ENCODE assay signal across 8 cellular contexts in the genomic region with DNA sequence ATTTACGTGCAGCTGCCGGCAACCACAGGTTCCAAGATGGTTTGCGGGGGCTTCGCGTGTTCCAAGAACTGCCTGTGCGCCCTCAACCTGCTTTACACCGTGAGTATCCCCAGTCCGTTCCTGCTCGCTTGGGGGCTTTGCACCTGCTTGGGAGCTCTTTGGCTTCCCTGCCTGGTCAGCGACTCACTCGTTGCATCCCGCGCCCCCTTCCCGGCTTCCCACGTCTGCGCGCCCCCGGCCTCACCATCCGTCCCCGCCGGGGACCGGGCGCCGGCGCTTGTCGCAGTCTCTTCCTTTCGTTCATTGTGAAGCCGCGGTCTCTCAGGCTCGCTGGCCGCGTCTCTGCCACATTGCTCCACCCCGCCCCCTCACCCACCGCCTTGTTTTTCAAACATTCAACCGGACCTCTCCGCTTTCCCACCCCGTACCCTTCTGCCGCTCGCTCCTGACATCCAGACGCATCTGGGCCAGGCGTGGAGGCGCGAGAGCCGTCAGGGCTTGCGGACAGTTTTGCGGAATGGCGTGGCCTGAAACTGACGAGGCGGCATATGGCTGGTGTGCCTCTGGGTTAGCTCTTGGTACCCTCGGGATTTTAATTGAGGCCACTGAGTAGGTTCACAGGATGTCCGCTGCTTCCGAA. TPM values are rescaled to one million over a fixed set of nuclear protein-coding genes. Genes with fewer than 3 reads are reported as not detected.
DNase-seq lines count a peak whose midpoint lies in the region; ATAC-seq, FAIRE-seq and TF ChIP-seq lines count a peak whose summit lies in the region.

No MANE protein-coding gene starts in this region.

- no peak for FAIRE-seq in D721Med (lab: Jason Lieb, UNC)

- H3K4me2 ChIP-seq in fibroblast of lung (ENCODE audit: extremely low read depth, insufficient read depth, low read length): peak overlapping the region; percentile 90

- intact Hi-C loops in CD4-positive, alpha-beta T cell (cut with DNase I, micrococcal nuclease): no loop called here
- intact Hi-C loops in activated CD8-positive, alpha-beta T cell treated with anti-CD3 and anti-CD28 coated beads for 36 hours (cut with micrococcal nuclease): no loop called here

- H3K9ac ChIP-seq in fibroblast of lung (ENCODE audit: insufficient read depth, low read length): peak overlapping the region; percentile 37

- no peaks in the 10 kb centered on the region for H4K20me1 ChIP-seq in fibroblast of lung (ENCODE audit: control insufficient read depth, extremely low read depth, insufficient read depth, low read length)

- H3K9me3 ChIP-seq in CD4-positive, alpha-beta T cell (ENCODE audit: control insufficient read depth, low read length): no peaks in the 10 kb centered on the region
- no peaks in the 10 kb centered on the region for H3K9me3 ChIP-seq in fibroblast of lung (ENCODE audit: control insufficient read depth, insufficient read depth, low read depth, low read length)

- H3K4me3 ChIP-seq in fibroblast of lung (replicated peaks in 1 of 4; ENCODE audit: control extremely low read depth in 1 of 4, insufficient read depth in 1 of 4, low read depth in 3 of 4, low read length in 4 of 4): peak overlapping the region; percentile 67 to 80 (median 78)

- no peaks in the 10 kb centered on the region for H3K36me3 ChIP-seq in fibroblast of lung (ENCODE audit: control insufficient read depth, insufficient read depth, low read length)

- H3K27me3 Mint-ChIP-seq in CD4-positive, alpha-beta T cell: peaks cover 45% of the 10 kb centered on the region
- peaks cover 31% of the 10 kb centered on the region for H3K27me3 Mint-ChIP-seq in activated CD8-positive, alpha-beta T cell treated with anti-CD3 and anti-CD28 coated beads for 36 hours
- peaks cover 14 to 31% of the 10 kb centered on the region in 2 donors for H3K27me3 Mint-ChIP-seq in natural killer cell treated with Interleukin-12 subunit alpha and Interleukin-12 subunit beta and Interleukin-15 and Interleukin-18, amount 100 ng/mL, for 72 hours

- no peak overlapping the region for H3K27ac Mint-ChIP-seq in CD4-positive, alpha-beta T cell
- H3K27ac Mint-ChIP-seq in activated CD8-positive, alpha-beta T cell treated with anti-CD3 and anti-CD28 coated beads for 36 hours: peak overlapping the region; percentile 44
- no peak overlapping the region for H3K27ac Mint-ChIP-seq in natural killer cell treated with Interleukin-12 subunit alpha and Interleukin-12 subunit beta and Interleukin-15 and Interleukin-18, amount 100 ng/mL, for 72 hours

- peak; percentile 11 for ATAC-seq in CD4-positive, alpha-beta T cell (ENCODE audit: poor library complexity)
- peak; percentile 16 for ATAC-seq in GM19438 (IDR thresholded peaks at IDR 0.05; ENCODE audit: low read depth, unreplicated experiment)
- peak; percentile 40 for ATAC-seq in activated CD8-positive, alpha-beta T cell treated with anti-CD3 and anti-CD28 coated beads for 36 hours
- peak; percentile 50 to 52 for ATAC-seq in natural killer cell treated with Interleukin-12 subunit alpha and Interleukin-12 subunit beta and Interleukin-15 and Interleukin-18, amount 100 ng/mL, for 72 hours

- peaks cover 36% of the 10 kb centered on the region for H3K27me3 ChIP-seq in CD4-positive, alpha-beta T cell (ENCODE audit: control insufficient read depth, insufficient read depth, low read length)
- H3K27me3 ChIP-seq in fibroblast of lung (ENCODE audit: control insufficient read depth, insufficient read depth, low read length): no peaks in the 10 kb centered on the region

- H3K9me3 Mint-ChIP-seq in CD4-positive, alpha-beta T cell: no peaks in the 10 kb centered on the region
- H3K9me3 Mint-ChIP-seq in activated CD8-positive, alpha-beta T cell treated with anti-CD3 and anti-CD28 coated beads for 36 hours: no peaks in the 10 kb centered on the region
- H3K9me3 Mint-ChIP-seq in natural killer cell treated with Interleukin-12 subunit alpha and Interleukin-12 subunit beta and Interleukin-15 and Interleukin-18, amount 100 ng/mL, for 72 hours: no peaks in the 10 kb centered on the region

- TF ChIP-seq CTCF in CD4-positive, alpha-beta T cell (IDR thresholded peaks at IDR 0.05): no peak
- no peak for TF ChIP-seq CTCF in activated CD8-positive, alpha-beta T cell treated with anti-CD3 and anti-CD28 coated beads for 36 hours (IDR thresholded peaks at IDR 0.05)
- TF ChIP-seq CTCF in fibroblast of lung (conservative IDR thresholded peaks at IDR 0.05 in 1 of 2, IDR thresholded peaks at IDR 0.05 in 1 of 2; ENCODE audit: low read depth in 1 of 2, low read length in 2 of 2) (no peak), D721Med (IDR thresholded peaks at IDR 0.05; ENCODE audit: insufficient read depth, missing control alignments) (no peak)

- peaks cover 11% of the 10 kb centered on the region for H3K4me1 Mint-ChIP-seq in CD4-positive, alpha-beta T cell (ENCODE audit: low read depth)
- peaks cover 12% of the 10 kb centered on the region for H3K4me1 Mint-ChIP-seq in activated CD8-positive, alpha-beta T cell treated with anti-CD3 and anti-CD28 coated beads for 36 hours (ENCODE audit: low read depth)
- H3K4me1 Mint-ChIP-seq in natural killer cell treated with Interleukin-12 subunit alpha and Interleukin-12 subunit beta and Interleukin-15 and Interleukin-18, amount 100 ng/mL, for 72 hours (ENCODE audit: low read depth in 2 of 2): peaks cover 14 to 16% of the 10 kb centered on the region in 2 donors

- POLR2A ChIA-PET in CD4-positive, alpha-beta T cell (lab: Charles Lee): no interaction called here
- POLR2A ChIA-PET in activated CD8-positive, alpha-beta T cell treated with anti-CD3 and anti-CD28 coated beads for 36 hours (lab: Charles Lee): no interaction called here

- H2AFZ ChIP-seq in fibroblast of lung (ENCODE audit: low read length): peak overlapping the region; percentile 88

- H3K36me3 Mint-ChIP-seq in CD4-positive, alpha-beta T cell (ENCODE audit: low read depth): no peaks in the 10 kb centered on the region
- H3K36me3 Mint-ChIP-seq in activated CD8-positive, alpha-beta T cell treated with anti-CD3 and anti-CD28 coated beads for 36 hours (ENCODE audit: low read depth): no peaks in the 10 kb centered on the region
- H3K36me3 Mint-ChIP-seq in natural killer cell treated with Interleukin-12 subunit alpha and Interleukin-12 subunit beta and Interleukin-15 and Interleukin-18, amount 100 ng/mL, for 72 hours: no peaks in the 10 kb centered on the region

- DNase-seq in CD4-positive, alpha-beta T cell: no peak
- peak; percentile 63 for DNase-seq in M059J (ENCODE audit: low read depth)
- DNase-seq in activated CD8-positive, alpha-beta T cell treated with anti-CD3 and anti-CD28 coated beads for 36 hours: peak; percentile 44
- DNase-seq in fibroblast of lung (ENCODE audit: low read depth in 2 of 2): peak; percentile 8 to 53
- no peak for DNase-seq in natural killer cell treated with Interleukin-12 subunit alpha and Interleukin-12 subunit beta and Interleukin-15 and Interleukin-18, amount 100 ng/mL, for 72 hours (ENCODE audit: low spot score)
- DNase-seq in D721Med (ENCODE audit: insufficient read length, low spot score): no peak
- no peak for DNase-seq in T-helper 9 cell

- no peaks in the 10 kb centered on the region for H3K79me2 ChIP-seq in fibroblast of lung (ENCODE audit: control insufficient read depth, insufficient read depth, low read length)

- CTCF ChIA-PET in CD4-positive, alpha-beta T cell (lab: Charles Lee): no interaction called here
- CTCF ChIA-PET in activated CD8-positive, alpha-beta T cell treated with anti-CD3 and anti-CD28 coated beads for 36 hours (lab: Charles Lee): no interaction called here

- H3K4me3 Mint-ChIP-seq in CD4-positive, alpha-beta T cell: peak overlapping the region; percentile 88
- H3K4me3 Mint-ChIP-seq in activated CD8-positive, alpha-beta T cell treated with anti-CD3 and anti-CD28 coated beads for 36 hours: peak overlapping the region; percentile 67
- peak overlapping the region; percentile 84 for H3K4me3 Mint-ChIP-seq in natural killer cell treated with Interleukin-12 subunit alpha and Interleukin-12 subunit beta and Interleukin-15 and Interleukin-18, amount 100 ng/mL, for 72 hours

- no peaks in the 10 kb centered on the region for H3K4me1 ChIP-seq in fibroblast of lung (ENCODE audit: control insufficient read depth, extremely low read depth, insufficient read depth, low read length)

- H3K27ac ChIP-seq in CD4-positive, alpha-beta T cell (ENCODE audit: low read depth, low read length): no peak overlapping the region
- no peak overlapping the region for H3K27ac ChIP-seq in fibroblast of lung (ENCODE audit: insufficient read depth, low read length)

RNA-seq across cellular contexts. Expression of a gene that starts 0.5 kb away (rescaled TPM):
- total RNA-seq in CD4-positive, alpha-beta T cell: under 1 TPM; 0.16 to 0.25 TPM
- 66.5 and 75.5 TPM in 2 replicates for total RNA-seq in M059J (2014; rRNA removed; shearing (Covaris generic))
- total RNA-seq in activated CD8-positive, alpha-beta T cell treated with anti-CD3 and anti-CD28 coated beads for 36 hours: 1 to 10 TPM in 1 of 2 experiments, under 1 TPM in 1; 0.47 to 1.0 TPM
- total RNA-seq in fibroblast of lung: 0.77 and 2.8 TPM in 2 replicates
- polyA plus RNA-seq in fibroblast of lung: 2.5 and 6.7 TPM in 2 replicates
- polyA plus RNA-seq in fibroblast of lung (2012): 1.9 and 5.0 TPM in 2 replicates
- polyA minus RNA-seq in fibroblast of lung (ENCODE audit: low replicate concordance): 2.2 and 3.9 TPM in 2 replicates
- total RNA-seq in natural killer cell treated with Interleukin-12 subunit alpha and Interleukin-12 subunit beta and Interleukin-15 and Interleukin-18, amount 100 ng/mL, for 72 hours: 1 to 10 TPM; 3.0 to 4.1 TPM

RNA-seq across cellular contexts. Expression of a gene that starts 50.7 kb away (rescaled TPM):
- not detected for total RNA-seq in CD4-positive, alpha-beta T cell
- total RNA-seq in M059J (2014; rRNA removed; shearing (Covaris generic)): not detected in 2 replicates
- total RNA-seq in activated CD8-positive, alpha-beta T cell treated with anti-CD3 and anti-CD28 coated beads for 36 hours: not detected
- not detected in 2 replicates for total RNA-seq in fibroblast of lung
- polyA plus RNA-seq in fibroblast of lung: not detected in 2 replicates
- not detected in 2 replicates for polyA plus RNA-seq in fibroblast of lung (2012)
- polyA minus RNA-seq in fibroblast of lung (ENCODE audit: low replicate concordance): not detected in 2 replicates
- not detected for total RNA-seq in natural killer cell treated with Interleukin-12 subunit alpha and Interleukin-12 subunit beta and Interleukin-15 and Interleukin-18, amount 100 ng/mL, for 72 hours

Comparison
In these comparisons a context has a peak if more than half of its experiments do, and no peak if none do; other contexts are left out.
1. DNase-seq: peak in M059J (single experiment), activated CD8-positive, alpha-beta T cell treated with anti-CD3 and anti-CD28 coated beads for 36 hours (single experiment) and fibroblast of lung (2 of 2); none in CD4-positive, alpha-beta T cell (0 of 10), natural killer cell treated with Interleukin-12 subunit alpha and Interleukin-12 subunit beta and Interleukin-15 and Interleukin-18, amount 100 ng/mL, for 72 hours (single experiment), D721Med (single experiment) and T-helper 9 cell (single experiment).
2. RNA of a gene that starts 0.5 kb away (total RNA-seq): 66.5 to 75.5 TPM in M059J; 3.0 to 4.1 TPM in natural killer cell treated with Interleukin-12 subunit alpha and Interleukin-12 subunit beta and Interleukin-15 and Interleukin-18, amount 100 ng/mL, for 72 hours, 0.77 to 2.8 TPM in fibroblast of lung, 0.47 to 1.0 TPM in activated CD8-positive, alpha-beta T cell treated with anti-CD3 and anti-CD28 coated beads for 36 hours and 0.16 to 0.25 TPM in CD4-positive, alpha-beta T cell; every median in the first group is over 10 times any median in the second.
3. Peak in every context shown above with its lines, with median percentiles within 50 percentile points of each other: ATAC-seq and H3K4me3 Mint-ChIP-seq.